Comparison of ENCODE assay signal across 34 cellular contexts in genomic region chr4:74859163-74859562, GRCh38.
"Had no signal": no experiment of that assay in that cellular context is flagged by ENCODE, and none has a peak within 500 bp of the region (broad histone marks: within the 10 kb centered on the region; RNA-seq: fewer than 3 reads in every experiment).

No MANE protein-coding gene starts in this region.

- H3K9me3 ChIP-seq: MG63 had no signal

- DNase-seq: Karpas-422, Kasumi-1, MG63, MM.1S, MV-4-11, NCI-H1048, NCI-H1092, NCI-H1092 treated with DMSO at 0.1 percent for 48 hours, NCI-H1105, NCI-H1105 treated with DMSO at 0.1 percent for 48 hours, NCI-H1417, NCI-H1417 treated with DMSO at 0.1 percent for 48 hours, NCI-H1436, NCI-H1436 treated with DMSO at 0.1 percent for 48 hours, NCI-H146, NCI-H1694, NCI-H1694 treated with DMSO at 0.1 percent for 48 hours, NCI-H187, NCI-H187 treated with DMSO at 0.1 percent for 48 hours, NCI-H1930, NCI-H2029, NCI-H2029 treated with DMSO at 0.1 percent for 48 hours, NCI-H2081, NCI-H2081 treated with DMSO at 0.1 percent for 48 hours, NCI-H2107, NCI-H2171, NCI-H2171 treated with DMSO at 0.1 percent for 48 hours, NCI-H2227 treated with DMSO at 0.1 percent for 48 hours, NCI-H226, NCI-H345, NCI-H446, NCI-H446 treated with DMSO at 0.1 percent for 48 hours, NCI-H510A, NCI-H510A treated with DMSO at 0.1 percent for 48 hours had no signal

- H3K27me3 ChIP-seq: MG63 had no signal
